ENCODE assay signal across 8 cellular contexts in the genomic region with DNA sequence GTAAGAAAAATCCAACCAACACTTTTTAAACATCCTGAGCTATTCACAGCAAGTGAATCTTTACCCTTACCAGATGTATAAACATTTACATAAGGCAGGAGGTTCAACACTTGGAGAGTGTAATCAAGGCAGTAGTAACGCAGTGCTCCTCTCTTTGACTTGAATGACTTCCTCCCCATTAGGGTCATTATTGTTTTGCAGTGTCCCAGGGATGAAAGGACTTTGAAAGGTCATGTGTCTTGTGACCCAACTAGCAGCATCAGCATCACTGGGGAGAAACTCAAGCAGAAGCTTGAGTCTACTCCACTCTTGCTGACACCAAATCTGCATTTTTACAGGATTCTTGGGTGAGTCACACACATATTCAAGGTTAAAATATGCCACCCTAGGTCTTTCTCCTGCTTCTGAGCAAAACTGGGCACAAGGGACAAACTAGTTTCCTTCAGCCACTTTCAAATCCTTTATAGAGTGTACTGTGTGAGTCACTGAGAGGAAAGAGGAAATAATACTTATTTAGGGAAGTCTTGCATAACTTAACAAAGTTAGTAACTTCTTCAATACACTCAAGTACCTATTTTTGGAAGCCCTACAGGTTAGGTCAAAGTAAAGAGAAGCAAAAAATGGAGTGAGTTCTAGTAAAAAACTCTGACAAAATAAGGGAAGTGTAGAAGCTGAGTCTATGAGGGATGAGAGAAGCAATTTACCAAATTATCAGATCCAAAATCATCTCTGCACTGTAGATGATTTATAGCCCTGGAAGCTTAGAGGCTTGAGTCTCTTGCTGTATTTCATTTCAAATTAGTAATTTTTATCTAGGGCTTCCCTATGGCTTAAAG. TPM values are rescaled to one million over a fixed set of nuclear protein-coding genes. Genes with fewer than 3 reads are reported as not detected.
A peak's percentile ranks its signal among the peaks of the same experiment; 100 is the strongest.
DNase-seq lines count a peak whose midpoint lies in the region; ATAC-seq and TF ChIP-seq lines count a peak whose summit lies in the region.

No MANE protein-coding gene starts in this region.

- H3K4me3 ChIP-seq in IMR-90 (ENCODE audit: insufficient read depth, low read depth, low read length) = no peak overlapping the region
- H3K4me3 ChIP-seq in lower lobe of right lung = no peak overlapping the region

- CTCF ChIA-PET in IMR-90 (lab: Yijun Ruan, JAX) = interaction anchor here (0.6 to 1.1 kb wide), 2 partner anchors 15 to 23 kb away, joined by 3 read pairs; no protein-coding TSS in a partner anchor

- TF ChIP-seq CTCF in IMR-90 (conservative IDR thresholded peaks at IDR 0.05; ENCODE audit: low read depth, low read length) (no peak), lower lobe of right lung (IDR thresholded peaks at IDR 0.05) (no peak)

- H4K8ac ChIP-seq in IMR-90 (ENCODE audit: low read depth in 2 of 2, low read length in 2 of 2) = peak overlapping the region in 1 of 2 experiments; percentile 44; a peak in 2 of 4 replicates

- peak overlapping the region; percentile 14; the same call in 1 of the 2 replicates for H2AK5ac ChIP-seq in IMR-90 (ENCODE audit: low read depth, low read length)

- no peak overlapping the region for H2AK9ac ChIP-seq in IMR-90 (replicated peaks; ENCODE audit: low read depth, low read length, poor library complexity)

- H3K14ac ChIP-seq in IMR-90 (replicated peaks; ENCODE audit: low read depth, low read length) = no peak overlapping the region

- peak overlapping the region; percentile 28; the same call in 1 of the 2 replicates for H3K18ac ChIP-seq in IMR-90 (ENCODE audit: low read depth, low read length)

- intact Hi-C loops in IMR-90 (cut with micrococcal nuclease) = no loop called here
- intact Hi-C loops in lower lobe of right lung (cut with DNase I) = no loop called here
- intact Hi-C loops in activated T-helper 1 cell treated with anti-CD3 and anti-CD28 coated beads, Interleukin-12 subunit alpha, Interleukin-12 subunit beta, Interleukin-2, Interleukin-4 antibody, amounts not matched to agents 30 ng/mL and 10 ng/mL and 1 ng/mL, durations not matched to agents 14 hours and 24 hours and 36 hours (cut with micrococcal nuclease) = loop anchor here (2.0 kb wide), 1 partner anchor 15 kb away; no protein-coding TSS in a partner anchor

- WGBS in IMR-90 (ENCODE audit: extremely low coverage in 2 of 2, insufficient read length in 1 of 2), 2 experiments = no CpG with 5 or more reads among the region's 1 CpG

- no peak overlapping the region for H3K4me3 Mint-ChIP-seq in activated T-helper 1 cell treated with anti-CD3 and anti-CD28 coated beads, Interleukin-12 subunit alpha, Interleukin-12 subunit beta, Interleukin-2, Interleukin-4 antibody, amounts not matched to agents 30 ng/mL and 10 ng/mL and 1 ng/mL, durations not matched to agents 14 hours and 24 hours and 36 hours

- no peak for TF ChIP-seq POLR2A in IMR-90 (IDR thresholded peaks at IDR 0.05; ENCODE audit: low read depth, low read length)

- H3K27me3 ChIP-seq in IMR-90 (ENCODE audit: control insufficient read depth, insufficient read depth, low read length) = no peaks in the 10 kb centered on the region
- H3K27me3 ChIP-seq in lower lobe of right lung (ENCODE audit: low read depth) = no peaks in the 10 kb centered on the region

- H3K23ac ChIP-seq in IMR-90 (ENCODE audit: low read depth, low read length) = peak overlapping the region; percentile 69; the same call in 1 of the 2 replicates

- no peak overlapping the region for H4K91ac ChIP-seq in IMR-90 (ENCODE audit: insufficient read depth, low read depth, low read length)

- H3K27ac Mint-ChIP-seq in activated T-helper 1 cell treated with anti-CD3 and anti-CD28 coated beads, Interleukin-12 subunit alpha, Interleukin-12 subunit beta, Interleukin-2, Interleukin-4 antibody, amounts not matched to agents 30 ng/mL and 10 ng/mL and 1 ng/mL, durations not matched to agents 14 hours and 24 hours and 36 hours = no peak overlapping the region

- no peak overlapping the region for H2BK15ac ChIP-seq in IMR-90 (ENCODE audit: low read depth, low read length)

- dilution Hi-C loops in IMR-90 (cut with HindIII; ENCODE audit: low sequenced_read_pairs, unreplicated experiment) = no loop called here

- peaks cover 2% of the 10 kb centered on the region; the same call in 1 of the 2 replicates for H3K9me1 ChIP-seq in IMR-90 (ENCODE audit: insufficient read depth, low read length)

- H3K79me1 ChIP-seq in IMR-90 (ENCODE audit: low read depth in 1 of 2, low read length in 2 of 2) = no peaks in the 10 kb centered on the region

- H3K9ac ChIP-seq in IMR-90 (ENCODE audit: low read depth, low read length) = no peak overlapping the region

- no peak overlapping the region for H4K5ac ChIP-seq in IMR-90 (ENCODE audit: low read depth, low read length)

- H2BK120ac ChIP-seq in IMR-90 (ENCODE audit: low read depth, low read length) = peak overlapping the region; percentile 62

- H3K4me1 Mint-ChIP-seq in activated T-helper 1 cell treated with anti-CD3 and anti-CD28 coated beads, Interleukin-12 subunit alpha, Interleukin-12 subunit beta, Interleukin-2, Interleukin-4 antibody, amounts not matched to agents 30 ng/mL and 10 ng/mL and 1 ng/mL, durations not matched to agents 14 hours and 24 hours and 36 hours (ENCODE audit: low read depth) = peaks cover 40% of the 10 kb centered on the region

- H3K4me1 ChIP-seq in IMR-90 (ENCODE audit: control insufficient read depth, insufficient read depth, low read length) (peaks cover 5% of the 10 kb centered on the region), lower lobe of right lung (peaks cover 34% of the 10 kb centered on the region)

- peaks cover 11% of the 10 kb centered on the region for H3K9me3 Mint-ChIP-seq in activated T-helper 1 cell treated with anti-CD3 and anti-CD28 coated beads, Interleukin-12 subunit alpha, Interleukin-12 subunit beta, Interleukin-2, Interleukin-4 antibody, amounts not matched to agents 30 ng/mL and 10 ng/mL and 1 ng/mL, durations not matched to agents 14 hours and 24 hours and 36 hours

- H3K9me3 ChIP-seq in IMR-90 (ENCODE audit: control insufficient read depth, insufficient read depth, low read length) = no peaks in the 10 kb centered on the region
- no peaks in the 10 kb centered on the region for H3K9me3 ChIP-seq in lower lobe of right lung

- no peak overlapping the region for H3K56ac ChIP-seq in IMR-90 (ENCODE audit: extremely low read depth, insufficient read depth, low read length)

- H4K20me1 ChIP-seq in IMR-90 (ENCODE audit: insufficient read depth, low read length) = no peaks in the 10 kb centered on the region; the same call in 1 of the 2 replicates

- H2BK20ac ChIP-seq in IMR-90 (ENCODE audit: low read depth, low read length) = peak overlapping the region; percentile 53; the same call in 1 of the 2 replicates

- TF ChIP-seq RAD21 in IMR-90 (IDR thresholded peaks at IDR 0.05; ENCODE audit: low read length) = no peak

- H2BK5ac ChIP-seq in IMR-90 (ENCODE audit: low read depth, low read length, poor library complexity, severe bottlenecking) = peak overlapping the region; percentile 92

- ATAC-seq in GM21717 (IDR thresholded peaks at IDR 0.05; ENCODE audit: unreplicated experiment) = peak; percentile 93
- ATAC-seq in IMR-90 (ENCODE audit: low read depth) = peak; percentile 83
- peak; percentile 98 for ATAC-seq in lower lobe of right lung

- H3K4ac ChIP-seq in IMR-90 (ENCODE audit: low read depth, low read length) = peak overlapping the region; percentile 78

- no TSS peak for BruUV-seq in IMR-90 (replicated peaks; lab: Mats Ljungman, UMichigan)

- peak overlapping the region; percentile 57; the same call in 1 of the 2 replicates for H3K4me2 ChIP-seq in IMR-90 (ENCODE audit: low read depth, low read length)

- in situ Hi-C loops in IMR-90 (cut with MboI; ENCODE audit: low sequenced_read_pairs) = no loop called here

- H3K36me3 Mint-ChIP-seq in activated T-helper 1 cell treated with anti-CD3 and anti-CD28 coated beads, Interleukin-12 subunit alpha, Interleukin-12 subunit beta, Interleukin-2, Interleukin-4 antibody, amounts not matched to agents 30 ng/mL and 10 ng/mL and 1 ng/mL, durations not matched to agents 14 hours and 24 hours and 36 hours (ENCODE audit: low read depth) = peaks cover 11% of the 10 kb centered on the region

- no peak overlapping the region for H2AFZ ChIP-seq in IMR-90 (replicated peaks; ENCODE audit: low read length, poor library complexity)

- POLR2A ChIA-PET in IMR-90 (lab: Charles Lee; ENCODE audit: unreplicated experiment) = interaction anchor here (0.6 kb wide), 2 partner anchors 32 to 133 kb away, joined by 3 to 5 read pairs; no protein-coding TSS in a partner anchor

- DNase-seq in GF-D8 (lab: John Stamatoyannopoulos, UW) (peak; percentile 53), IMR-90 (peak; percentile 78), amniotic epithelial cell (ENCODE audit: low read depth) (peak; percentile 52), lower lobe of right lung (no peak), NCI-H774 (lab: John Stamatoyannopoulos, UW) (no peak), NCI-H2171 (lab: John Stamatoyannopoulos, UW) (no peak)
- DNase-seq in activated T-helper 1 cell treated with anti-CD3 and anti-CD28 coated beads, Interleukin-12 subunit alpha, Interleukin-12 subunit beta, Interleukin-2, Interleukin-4 antibody, amounts not matched to agents 30 ng/mL and 10 ng/mL and 1 ng/mL, durations not matched to agents 14 hours and 24 hours and 36 hours (ENCODE audit: low spot score) = no peak

- H3K27me3 Mint-ChIP-seq in activated T-helper 1 cell treated with anti-CD3 and anti-CD28 coated beads, Interleukin-12 subunit alpha, Interleukin-12 subunit beta, Interleukin-2, Interleukin-4 antibody, amounts not matched to agents 30 ng/mL and 10 ng/mL and 1 ng/mL, durations not matched to agents 14 hours and 24 hours and 36 hours (ENCODE audit: insufficient read depth) = no peaks in the 10 kb centered on the region

- no peaks in the 10 kb centered on the region for H3K36me3 ChIP-seq in IMR-90 (ENCODE audit: control insufficient read depth, insufficient read depth, low read length)
- no peaks in the 10 kb centered on the region for H3K36me3 ChIP-seq in lower lobe of right lung

- 0 out of 2 replicates have a peak overlapping the region, but pooled peaks have one; percentile 14 for H3K27ac ChIP-seq in IMR-90 (ENCODE audit: insufficient read depth, low read length)
- peak overlapping the region; percentile 50 for H3K27ac ChIP-seq in lower lobe of right lung

TF ChIP-seq in IMR-90, 13 proteins besides CTCF, POLR2A, EP300 and RAD21 (continues in another document):
- TF ChIP-seq CEBPB (IDR thresholded peaks at IDR 0.05; ENCODE audit: low read depth, low read length) (peak; percentile 81), MXI1 (IDR thresholded peaks at IDR 0.05; ENCODE audit: borderline replicate concordance, low read depth, low read length) (no peak), NFE2L2 (IDR thresholded peaks at IDR 0.05; ENCODE audit: low read depth, low read length) (no peak), MAFK (IDR thresholded peaks at IDR 0.05; ENCODE audit: low read depth, low read length) (peak; percentile 60)

RNA-seq across cellular contexts. Expression of a gene that starts 51.0 kb away (rescaled TPM):
- total RNA-seq in IMR-90 (2012; rRNA removed) (73.7 and 85.8 TPM in 2 replicates), lower lobe of right lung (109 TPM)
- 24.8 and 29.7 TPM in 2 replicates for polyA plus RNA-seq in IMR-90 (2012; rRNA removed)
- polyA plus RNA-seq in IMR-90 (2012; cell fraction: cytosol; rRNA removed) = 6.9 and 14.5 TPM in 2 replicates
- 24.1 and 88.2 TPM in 2 replicates for polyA plus RNA-seq in IMR-90 (2012; cell fraction: nucleus; rRNA removed; ENCODE audit: low replicate concordance)
- 56.7 and 58.9 TPM in 2 replicates for total RNA-seq in activated T-helper 1 cell treated with anti-CD3 and anti-CD28 coated beads, Interleukin-12 subunit alpha, Interleukin-12 subunit beta, Interleukin-2, Interleukin-4 antibody, amounts not matched to agents 30 ng/mL and 10 ng/mL and 1 ng/mL, durations not matched to agents 14 hours and 24 hours and 36 hours

Comparison
In these comparisons a context has a peak if more than half of its experiments do, and no peak if none do; other contexts are left out.
1. DNase-seq: peak in GF-D8 (single experiment), IMR-90 (single experiment) and amniotic epithelial cell (single experiment); none in lower lobe of right lung (single experiment), activated T-helper 1 cell treated with anti-CD3 and anti-CD28 coated beads, Interleukin-12 subunit alpha, Interleukin-12 subunit beta, Interleukin-2, Interleukin-4 antibody, amounts not matched to agents 30 ng/mL and 10 ng/mL and 1 ng/mL, durations not matched to agents 14 hours and 24 hours and 36 hours (single experiment), NCI-H774 (single experiment) and NCI-H2171 (single experiment).
2. Peak in every context shown above with its lines, with median percentiles within 50 percentile points of each other: ATAC-seq.